ENCODE assay signal across 14 cellular contexts in the genomic region with DNA sequence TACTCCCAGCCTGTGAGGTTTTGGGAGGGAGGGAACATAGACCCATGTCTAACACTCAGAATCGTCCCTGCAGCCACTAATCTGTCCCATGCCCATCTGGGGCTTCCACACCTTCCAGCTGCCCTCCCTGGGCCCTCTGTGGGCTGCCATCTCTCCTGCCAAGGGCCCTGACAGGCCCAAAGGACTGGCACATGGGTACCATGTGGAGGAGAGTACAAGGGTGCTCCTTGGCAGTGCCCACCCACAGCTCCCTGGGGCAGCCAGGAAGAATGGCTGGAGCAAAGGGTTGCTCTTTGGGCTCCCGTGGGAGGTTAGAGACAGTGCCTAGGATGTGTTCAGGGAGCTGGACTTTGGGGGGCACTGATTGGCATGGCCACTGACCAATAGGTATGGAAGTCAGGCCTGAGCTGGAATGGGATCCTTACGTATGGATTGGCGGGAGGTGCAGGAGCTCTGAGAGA. TPM values are rescaled to one million over a fixed set of nuclear protein-coding genes. Genes with fewer than 3 reads are reported as not detected.
A peak's percentile ranks its signal among the peaks of the same experiment; 100 is the strongest.
DNase-seq lines count a peak whose midpoint lies in the region; ATAC-seq and TF ChIP-seq lines count a peak whose summit lies in the region.
"Had no signal": no experiment of that assay in that cellular context is flagged by ENCODE, and none has a peak within 500 bp of the region (broad histone marks: within the 10 kb centered on the region; RNA-seq: fewer than 3 reads in every experiment).

No MANE protein-coding gene starts in this region.

- 94 to 96% (median 95%) methylated on average over 4 of the region's 4 CpGs for WGBS in ovary, 3 donors

- H3K4me1 Mint-ChIP-seq in IgD-negative memory B cell = peaks cover 31 to 39% (median 34%) of the 10 kb centered on the region in 3 donors

- ATAC-seq in HG02885 (IDR thresholded peaks at IDR 0.05; ENCODE audit: poor library complexity, unreplicated experiment) (no peak), GM21381 (IDR thresholded peaks at IDR 0.05; ENCODE audit: unreplicated experiment) (no peak)
- ATAC-seq: naive thymus-derived CD4-positive, alpha-beta T cell had no signal

- H3K4me3 Mint-ChIP-seq in IgD-negative memory B cell = no peak overlapping the region
- H3K4me3 Mint-ChIP-seq: activated naive CD8-positive, alpha-beta T cell had no signal

- H3K9ac ChIP-seq in BLaER1 (no peak overlapping the region), colonic mucosa (ENCODE audit: low read depth in 2 of 2, low read length in 2 of 2) (no peak overlapping the region)

- H3K36me3 Mint-ChIP-seq in IgD-negative memory B cell = peaks cover 7% of the 10 kb centered on the region

- no peaks in the 10 kb centered on the region for H3K27me3 ChIP-seq in BLaER1
- no peaks in the 10 kb centered on the region for H3K27me3 ChIP-seq in colonic mucosa
- no peaks in the 10 kb centered on the region for H3K27me3 ChIP-seq in ovary

- peak overlapping the region; percentile 86 to 93 (median 88) for H3K27ac Mint-ChIP-seq in IgD-negative memory B cell

- H3K9me3 Mint-ChIP-seq in IgD-negative memory B cell = peaks cover 0 to 3% (median 0%) of the 10 kb centered on the region in 3 donors

- H3K9me3 ChIP-seq in BLaER1 (no peaks in the 10 kb centered on the region), colonic mucosa (no peaks in the 10 kb centered on the region), ovary (no peaks in the 10 kb centered on the region)

- no peaks in the 10 kb centered on the region for H3K27me3 Mint-ChIP-seq in IgD-negative memory B cell
- H3K27me3 Mint-ChIP-seq: activated naive CD8-positive, alpha-beta T cell; naive thymus-derived CD4-positive, alpha-beta T cell had no signal

- TF ChIP-seq POLR2A in ovary (IDR thresholded peaks at IDR 0.05) = no peak

- DNase-seq in colonic mucosa = peak; percentile 14
- peak in 4 of 5 donors; percentile 4 to 25 (median 18) for DNase-seq in ovary
- DNase-seq in germinal center (ENCODE audit: low spot score) = no peak
- no peak for DNase-seq in HEK293T (ENCODE audit: extremely low spot score)
- DNase-seq: dermis blood vessel endothelial cell, GF-D8, NCI-H1105 had no signal

- H3K4me3 ChIP-seq in BLaER1 (no peak overlapping the region), colonic mucosa (no peak overlapping the region), ovary (no peak overlapping the region)

- H3K36me3 ChIP-seq in BLaER1 = no peaks in the 10 kb centered on the region
- H3K36me3 ChIP-seq in colonic mucosa = no peaks in the 10 kb centered on the region
- no peaks in the 10 kb centered on the region for H3K36me3 ChIP-seq in ovary

- H3K27ac ChIP-seq in BLaER1 (peak overlapping the region; percentile 35; the same call in 1 of the 2 replicates), colonic mucosa (no peak overlapping the region), ovary (no peak overlapping the region)
- H3K27ac ChIP-seq: C4-2B had no signal

- intact Hi-C loops in colonic mucosa (cut with DNase I) (loop anchor here (5.0 to 10.0 kb wide), 3 partner anchors 103 to 270 kb away; a partner anchor contains a TSS), ovary (cut with DNase I) (loop anchor here (5.0 to 10.0 kb wide), 6 partner anchors 103 to 483 kb away; a partner anchor contains a TSS)

- TF ChIP-seq EP300 in ovary (IDR thresholded peaks at IDR 0.05) = no peak

- POLR2A ChIA-PET in HEK293T (lab: Yijun Ruan, JAX) = no interaction called here

- peaks cover 73% of the 10 kb centered on the region for H3K4me1 ChIP-seq in BLaER1
- no peaks in the 10 kb centered on the region for H3K4me1 ChIP-seq in colonic mucosa
- no peaks in the 10 kb centered on the region for H3K4me1 ChIP-seq in ovary (ENCODE audit: insufficient read depth)

- CTCF ChIA-PET in HEK293T (lab: Yijun Ruan, JAX) = interaction anchor here (0.8 to 1.6 kb wide), 5 partner anchors 139 to 293 kb away, joined by 3 to 12 read pairs (median 3); no protein-coding TSS in a partner anchor

- TF ChIP-seq CTCF in colonic mucosa (IDR thresholded peaks at IDR 0.05) = no peak
- no peak for TF ChIP-seq CTCF in ovary (IDR thresholded peaks at IDR 0.05)

- H4K20me1 ChIP-seq in BLaER1 = no peaks in the 10 kb centered on the region

- peak overlapping the region; percentile 74 for H3K4me2 ChIP-seq in BLaER1

TF ChIP-seq in HEK293T, 16 proteins besides CTCF, POLR2A, EP300 and RAD21:
- TF ChIP-seq NFRKB (IDR thresholded peaks at IDR 0.05) = no peak
- TF ChIP-seq HDGF (IDR thresholded peaks at IDR 0.05; ENCODE audit: borderline replicate concordance) = no peak
- TF ChIP-seq ARNT (IDR thresholded peaks at IDR 0.05) = no peak
- no peak for TF ChIP-seq ZNF384 (IDR thresholded peaks at IDR 0.05)
- no peak for TF ChIP-seq L3MBTL2 (conservative IDR thresholded peaks at IDR 0.05)
- TF ChIP-seq FOXA1 (IDR thresholded peaks at IDR 0.05) = no peak
- TF ChIP-seq LEF1 (IDR thresholded peaks at IDR 0.05; ENCODE audit: borderline replicate concordance) = no peak
- no peak for TF ChIP-seq ELF4 (IDR thresholded peaks at IDR 0.05)
- TF ChIP-seq, protein P1, sequence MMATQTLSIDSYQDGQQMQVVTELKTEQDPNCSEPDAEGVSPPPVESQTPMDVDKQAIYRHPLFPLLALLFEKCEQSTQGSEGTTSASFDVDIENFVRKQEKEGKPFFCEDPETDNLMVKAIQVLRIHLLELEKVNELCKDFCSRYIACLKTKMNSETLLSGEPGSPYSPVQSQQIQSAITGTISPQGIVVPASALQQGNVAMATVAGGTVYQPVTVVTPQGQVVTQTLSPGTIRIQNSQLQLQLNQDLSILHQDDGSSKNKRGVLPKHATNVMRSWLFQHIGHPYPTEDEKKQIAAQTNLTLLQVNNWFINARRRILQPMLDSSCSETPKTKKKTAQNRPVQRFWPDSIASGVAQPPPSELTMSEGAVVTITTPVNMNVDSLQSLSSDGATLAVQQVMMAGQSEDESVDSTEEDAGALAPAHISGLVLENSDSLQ (IDR thresholded peaks at IDR 0.05) = no peak
- no peak for TF ChIP-seq SP1 (IDR thresholded peaks at IDR 0.05)
- no peak for TF ChIP-seq BHLHE40 (IDR thresholded peaks at IDR 0.05; ENCODE audit: borderline replicate concordance)
TF ChIP-seq in HEK293T: peak in this region for 0.

RNA-seq across cellular contexts. Expression of a gene that starts 56.8 kb away (rescaled TPM):
- polyA plus RNA-seq in IgD-negative memory B cell (544 TPM), ovary (10 to 100 TPM; 15.6 to 28.3 TPM)
- total RNA-seq in colonic mucosa (10 to 100 TPM; 36.2 to 41.6 TPM), ovary (10 to 100 TPM in 6 of 7 donors, 1 to 10 TPM in 1; 6.9 to 74.9 (median 39.1) TPM)

Comparison
In these comparisons a context has a peak if more than half of its experiments do, and no peak if none do; other contexts are left out.
1. DNase-seq: peak in colonic mucosa (single experiment) and ovary (4 of 5); none in germinal center (single experiment) and HEK293T (single experiment).